ENCODE assay signal across 7 cellular contexts in genomic region chr11:46989810-46990487, GRCh38. TPM values are rescaled to one million over a fixed set of nuclear protein-coding genes. Genes with fewer than 3 reads are reported as not detected.
DNase-seq lines count a peak whose midpoint lies in the region; ATAC-seq, FAIRE-seq and TF ChIP-seq lines count a peak whose summit lies in the region.
"Not testable (repeated sequence)": the region's sequence is repeated elsewhere in the genome, so short reads cannot be mapped to it uniquely, and the experiment has no call there.

No MANE protein-coding gene starts in this region.

- TF ChIP-seq RAD21 in SK-N-SH (IDR thresholded peaks at IDR 0.05; ENCODE audit: low read length); GM12878 (IDR thresholded peaks at IDR 0.05; ENCODE audit: insufficient read depth, low read depth, low read length): not testable (repeated sequence)

- not testable (repeated sequence) for H3K4me1 Mint-ChIP-seq in activated T-cell treated with anti-CD3 and anti-CD28 coated beads, Interleukin-2, amount 50 U/mL, for 72 hours (ENCODE audit: low read depth); endothelial cell (ENCODE audit: unreplicated experiment)

- POLR2A ChIA-PET in SK-N-SH (lab: Yijun Ruan, JAX); GM12878 (lab: Charles Lee): not testable (repeated sequence)

- not testable (repeated sequence) for H3K27ac ChIP-seq in SK-N-SH (ENCODE audit: low read depth in 2 of 2, low read length in 1 of 2); GM12878 (ENCODE audit: control insufficient read depth, insufficient read depth)

- peaks cover 5 to 28% of the 10 kb centered on the region in 2 experiments for H3K36me3 ChIP-seq in SK-N-SH (replicated peaks in 1 of 2; ENCODE audit: control insufficient read depth in 1 of 2, insufficient read depth in 2 of 2, low read length in 1 of 2)
- H3K36me3 ChIP-seq in GM12878 (ENCODE audit: control insufficient read depth in 2 of 2, insufficient read depth in 2 of 2, low read length in 1 of 2), result not testable (repeated sequence)

- BruUV-seq in GM12878 (replicated peaks; lab: Mats Ljungman, UMichigan), result not testable (repeated sequence)

- ATAC-seq in activated CD4-positive, CD25-positive, alpha-beta regulatory T cell treated with anti-CD3 and anti-CD28 coated beads, Interleukin-2, amount 50 U/mL, for 24 hours, result peak; percentile 32 to 64
- ATAC-seq in activated T-cell treated with anti-CD3 and anti-CD28 coated beads, Interleukin-2, amount 50 U/mL, for 72 hours (replicated peaks in 1 of 2), result peak; percentile 11 to 39
- ATAC-seq in GM12878, result not testable (repeated sequence)
- ATAC-seq in stimulated activated naive CD8-positive, alpha-beta T cell treated with anti-CD3 and anti-CD28 coated beads, Interleukin-15, Interleukin-2, amounts not matched to agents 100 U/mL and 50 U/mL, for 24 hours, result peak; percentile 32

- H2AFZ ChIP-seq in SK-N-SH (ENCODE audit: low read depth); GM12878 (ENCODE audit: control insufficient read depth, low read depth, low read length): not testable (repeated sequence)

- CTCF ChIA-PET in SK-N-SH (lab: Yijun Ruan, JAX), result interaction anchor here (1.0 kb wide), 1 partner anchor 82 kb away, joined by 3 read pairs; no protein-coding TSS in a partner anchor
- CTCF ChIA-PET in GM12878 (lab: Yijun Ruan, JAX), result not testable (repeated sequence)

- not testable (repeated sequence) for H3K27me3 ChIP-seq in SK-N-SH (ENCODE audit: insufficient read depth); GM12878 (replicated peaks in 1 of 2; ENCODE audit: control insufficient read depth in 2 of 2, insufficient read depth in 2 of 2, low read length in 1 of 2)

- H3K4me3 Mint-ChIP-seq in activated T-cell treated with anti-CD3 and anti-CD28 coated beads, Interleukin-2, amount 50 U/mL, for 72 hours, result not testable (repeated sequence)
- peak overlapping the region; percentile 8 for H3K4me3 Mint-ChIP-seq in endothelial cell (ENCODE audit: unreplicated experiment)

- H3K9me3 Mint-ChIP-seq in activated T-cell treated with anti-CD3 and anti-CD28 coated beads, Interleukin-2, amount 50 U/mL, for 72 hours; endothelial cell (ENCODE audit: unreplicated experiment): not testable (repeated sequence)

- H3K4me3 ChIP-seq in SK-N-SH (ENCODE audit: low read depth in 2 of 2, low read length in 1 of 2); GM12878: not testable (repeated sequence)

- not testable (repeated sequence) for TF ChIP-seq EP300 in SK-N-SH (IDR thresholded peaks at IDR 0.05; ENCODE audit: borderline replicate concordance in 1 of 2, low read depth in 1 of 2, low read length in 1 of 2); GM12878 (IDR thresholded peaks at IDR 0.05; ENCODE audit: borderline replicate concordance in 1 of 2, control insufficient read depth in 1 of 2, low read depth in 2 of 2, low read length in 2 of 2)

- TF ChIP-seq POLR2A in GM12878 (IDR thresholded peaks at IDR 0.05; ENCODE audit: low read depth, low read length), result not testable (repeated sequence)

- H3K27ac Mint-ChIP-seq in activated T-cell treated with anti-CD3 and anti-CD28 coated beads, Interleukin-2, amount 50 U/mL, for 72 hours; endothelial cell (ENCODE audit: unreplicated experiment): not testable (repeated sequence)

- H3K79me2 ChIP-seq in SK-N-SH (ENCODE audit: insufficient read depth), result peaks cover 17% of the 10 kb centered on the region; the same call in 1 of the 2 replicates
- not testable (repeated sequence) for H3K79me2 ChIP-seq in GM12878 (ENCODE audit: control insufficient read depth, insufficient read depth, low read length)

- not testable (repeated sequence) for H3K9ac ChIP-seq in SK-N-SH; GM12878 (ENCODE audit: control insufficient read depth, insufficient read depth, low read length)

- H3K9me2 ChIP-seq in SK-N-SH, result not testable (repeated sequence)

- intact Hi-C loops in GM12878 (cut with micrococcal nuclease; ENCODE audit: unreplicated experiment), result not testable (repeated sequence)

- SMC1A ChIA-PET in GM12878 (lab: Charles Lee; ENCODE audit: uncharacterized antibody, unreplicated experiment), result interaction anchor here (0.6 to 1.2 kb wide), 2 partner anchors 21 to 140 kb away, joined by 3 read pairs; no protein-coding TSS in a partner anchor

- 95% methylated on average over 1 of the region's 1 CpG for WGBS in SK-N-SH (ENCODE audit: low lambda C conversion rate)
- WGBS in GM12878 (ENCODE audit: insufficient coverage, insufficient replicate concordance, low lambda C conversion rate, missing lambda C conversion rate), result 100% methylated on average over 1 of the region's 1 CpG

- H3K27me3 Mint-ChIP-seq in activated T-cell treated with anti-CD3 and anti-CD28 coated beads, Interleukin-2, amount 50 U/mL, for 72 hours (ENCODE audit: low read depth); endothelial cell (ENCODE audit: unreplicated experiment): not testable (repeated sequence)

- not testable (repeated sequence) for H3K4me2 ChIP-seq in SK-N-SH; GM12878 (ENCODE audit: control insufficient read depth, insufficient read depth)

- not testable (repeated sequence) for DNase-seq in D721Med (ENCODE audit: insufficient read length, low spot score); SK-N-SH; activated T-cell treated with anti-CD3 and anti-CD28 coated beads, Interleukin-2, amount 50 U/mL, for 72 hours; GM12878 (ENCODE audit: low read depth, low spot score); endothelial cell (ENCODE audit: low spot score); stimulated activated naive CD8-positive, alpha-beta T cell treated with anti-CD3 and anti-CD28 coated beads, Interleukin-15, Interleukin-2, amounts not matched to agents 100 U/mL and 50 U/mL, for 24 hours

- in situ Hi-C loops in GM12878 (cut with MboI), result not testable (repeated sequence)

- not testable (repeated sequence) for H3K4me1 ChIP-seq in SK-N-SH (ENCODE audit: control insufficient read depth in 1 of 2, insufficient read depth in 2 of 2, low read depth in 1 of 2, low read length in 1 of 2); GM12878 (ENCODE audit: control insufficient read depth, insufficient read depth, low read length)

- H3K9me3 ChIP-seq in SK-N-SH; GM12878 (replicated peaks; ENCODE audit: control insufficient read depth, insufficient read depth, low read length): not testable (repeated sequence)

- FAIRE-seq in D721Med (lab: Jason Lieb, UNC) (peak; percentile 25), GM12878 (lab: Jason Lieb, UNC) (peak; percentile 27)

- peaks cover 18% of the 10 kb centered on the region for H3F3A ChIP-seq in SK-N-SH (replicated peaks; ENCODE audit: insufficient read depth)

- TF ChIP-seq CTCF in D721Med (IDR thresholded peaks at IDR 0.05; ENCODE audit: insufficient read depth, missing control alignments); SK-N-SH (IDR thresholded peaks at IDR 0.05); GM12878 (IDR thresholded peaks at IDR 0.05 in 2 of 3, conservative IDR thresholded peaks at IDR 0.05 in 1 of 3; ENCODE audit: control insufficient read depth in 2 of 3, extremely low read depth in 1 of 3, insufficient read depth in 1 of 3, low read depth in 3 of 3, low read length in 3 of 3); endothelial cell (IDR thresholded peaks at IDR 0.05; ENCODE audit: unreplicated experiment): not testable (repeated sequence)

- peaks cover 8 to 23% of the 10 kb centered on the region in 2 donors for H3K36me3 Mint-ChIP-seq in activated T-cell treated with anti-CD3 and anti-CD28 coated beads, Interleukin-2, amount 50 U/mL, for 72 hours (ENCODE audit: insufficient read depth in 2 of 2)
- not testable (repeated sequence) for H3K36me3 Mint-ChIP-seq in endothelial cell (ENCODE audit: low read depth, unreplicated experiment)

- RAD21 ChIA-PET in GM12878 (lab: Charles Lee; ENCODE audit: unreplicated experiment), result not testable (repeated sequence)

- H4K20me1 ChIP-seq in SK-N-SH (ENCODE audit: insufficient read depth); GM12878 (ENCODE audit: control insufficient read depth, insufficient read depth): not testable (repeated sequence)

TF ChIP-seq in GM12878, 131 proteins besides CTCF, POLR2A, EP300 and RAD21:
- 0 out of 2 replicates have a peak, but pooled peaks have one; percentile 19 for TF ChIP-seq JUNB (IDR thresholded peaks at IDR 0.05)

RNA-seq across cellular contexts. Expression of gene CSTPP1, which starts 53.4 kb away (rescaled TPM):
- 37.2 and 85.7 TPM in 2 replicates for polyA plus RNA-seq in SK-N-SH (2012; rRNA removed)
- polyA plus RNA-seq in SK-N-SH (2012; cell fraction: cytosol; rRNA removed), result 43.3 and 50.5 TPM in 2 replicates
- 64.0 and 84.5 TPM in 2 replicates for polyA plus RNA-seq in SK-N-SH (2012; cell fraction: nucleus; rRNA removed)
- total RNA-seq in activated T-cell treated with anti-CD3 and anti-CD28 coated beads, Interleukin-2, amount 50 U/mL, for 72 hours, result 10 to 100 TPM; 20.4 to 21.2 TPM
- total RNA-seq in GM12878 (2013; cell fraction: nucleolus; rRNA removed), result 65.5 and 70.7 TPM in 2 replicates
- 16.0 and 19.6 TPM in 2 replicates for total RNA-seq in GM12878 (2014; rRNA removed)
- 12.3 and 13.9 TPM in 2 replicates for total RNA-seq in GM12878 (2014; rRNA removed; fragmentation: Illumina TruSeq; extraction: Trizol)
- 15.0 and 16.5 TPM in 2 replicates for total RNA-seq in GM12878 (2021)
- polyA plus RNA-seq in GM12878 (2011; ENCODE audit: low read depth), result 12.4 TPM
- polyA plus RNA-seq in GM12878 (2011; rRNA removed), result 12.0 and 15.6 TPM in 2 replicates
- polyA plus RNA-seq in GM12878 (2011; cell fraction: cytosol; rRNA removed), result 26.5 and 26.6 TPM in 2 replicates
- 24.0 and 24.4 TPM in 2 replicates for polyA plus RNA-seq in GM12878 (2011; cell fraction: nucleus; rRNA removed)
- polyA plus RNA-seq in GM12878 (2012), result 19.7 and 20.9 TPM in 2 replicates
- polyA plus RNA-seq in GM12878 (2014; fragmentation: Illumina TruSeq; extraction: Trizol), result 13.5 and 18.5 TPM in 2 replicates
- polyA plus RNA-seq in GM12878 (2014; fragmentation: Nextera tagmentation; extraction: Ambion mirVana), result 1 to 10 TPM; 7.1 to 9.7 TPM
- 18.0 and 19.7 TPM in 2 replicates for polyA plus RNA-seq in GM12878 (2014; rRNA removed)
- 10 to 100 TPM; 22.4 to 23.4 TPM for polyA plus RNA-seq in GM12878 (2016; fragmentation: Nextera tagmentation; extraction: Ambion mirVana)
- polyA minus RNA-seq in GM12878 (2011; rRNA and poly(A)+ RNA removed), result 22.5 and 31.7 TPM in 2 replicates
- polyA minus RNA-seq in GM12878 (2011; cell fraction: cytosol; rRNA and poly(A)+ RNA removed), result 9.5 TPM in 2 replicates
- 17.7 and 28.9 TPM in 2 replicates for polyA minus RNA-seq in GM12878 (2011; cell fraction: nucleus; rRNA and poly(A)+ RNA removed)
- 30.0 TPM for total RNA-seq in endothelial cell (ENCODE audit: unreplicated experiment)
